ENCODE assay signal across 29 cellular contexts in the genomic region with DNA sequence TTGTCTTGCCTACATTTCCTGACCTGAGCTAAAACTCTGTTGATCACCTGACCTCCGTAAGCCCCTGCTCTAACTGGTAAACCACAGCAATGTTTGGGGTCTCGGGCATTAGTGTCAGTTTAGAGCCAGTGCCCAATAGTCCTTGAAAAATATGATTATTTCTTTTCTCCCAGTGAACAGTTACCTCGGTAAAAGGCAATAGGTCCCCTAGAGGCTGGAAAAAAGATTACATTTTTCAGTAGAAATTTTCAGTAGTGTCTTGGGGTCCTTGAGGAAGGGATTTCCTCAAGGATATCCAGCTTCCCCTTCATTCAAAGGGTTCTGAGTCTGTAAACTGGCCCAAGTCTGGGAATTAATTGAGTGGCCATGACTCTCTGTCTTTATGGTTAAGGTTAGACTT.
A peak's percentile ranks its signal among the peaks of the same experiment; 100 is the strongest.
DNase-seq lines count a peak whose midpoint lies in the region; FAIRE-seq and TF ChIP-seq lines count a peak whose summit lies in the region.
"Had no signal": no experiment of that assay in that cellular context is flagged by ENCODE, and none has a peak within 500 bp of the region (broad histone marks: within the 10 kb centered on the region; RNA-seq: fewer than 3 reads in every experiment).

No MANE protein-coding gene starts in this region.

- WGBS in H9 (ENCODE audit: extremely low coverage, insufficient read length, low lambda C conversion rate), result no CpG with 5 or more reads among the region's 3 CpGs

- in situ Hi-C loops in brain microvascular endothelial cell (cut with HindIII; ENCODE audit: low pct_ligation_motif_present, low sequenced_read_pairs), result no loop called here

- H4K20me1 ChIP-seq in H9 (ENCODE audit: control insufficient read depth, insufficient read depth, insufficient read length) (no peaks in the 10 kb centered on the region), keratinocyte (ENCODE audit: control insufficient read depth, extremely low read depth, insufficient read depth, low read length) (no peaks in the 10 kb centered on the region)

- no peak overlapping the region for H4K5ac ChIP-seq in H9 (ENCODE audit: insufficient read length, low read depth, low read length)

- no peak for DNase-seq in A673 (ENCODE audit: low spot score)
- DNase-seq in H9, result no peak
- no peak for DNase-seq in brain microvascular endothelial cell
- DNase-seq in keratinocyte (ENCODE audit: low read depth, low spot score), result no peak
- DNase-seq in RCC 7860 (ENCODE audit: low spot score), result no peak
- DNase-seq in NCI-H1105 (lab: John Stamatoyannopoulos, UW), result no peak
- no peak for DNase-seq in activated naive CD4-positive, alpha-beta T cell treated with anti-CD3 and anti-CD28 coated beads for 36 hours
- DNase-seq in NCI-H1694 treated with DMSO at 0.1 percent for 48 hours (lab: John Stamatoyannopoulos, UW), result no peak
- DNase-seq: activated CD4-positive, alpha-beta memory T cell treated with anti-CD3 and anti-CD28 coated beads for 36 hours; activated CD4-positive, CD25-positive, alpha-beta regulatory T cell; activated CD8-positive, alpha-beta memory T cell treated with anti-CD3 and anti-CD28 coated beads, Interleukin-2, amount 50 U/mL, for 48 hours; AML-193; aorta; DMS153; esophagus squamous epithelium; islet precursor cell; left ventricle myocardium superior; naive thymus-derived CD4-positive, alpha-beta T cell; NCI-H1436; NCI-H2107; SHP77 had no signal

- peaks cover 5 to 6% of the 10 kb centered on the region in 2 experiments for H3K4me1 Mint-ChIP-seq in H9
- no peaks in the 10 kb centered on the region for H3K4me1 Mint-ChIP-seq in activated naive CD4-positive, alpha-beta T cell treated with anti-CD3 and anti-CD28 coated beads for 36 hours (ENCODE audit: low read depth)
- H3K4me1 Mint-ChIP-seq: activated T-helper 17 cell treated with anti-CD3 and anti-CD28 coated beads, Interleukin-2, amount 50 U/mL, for 72 hours; naive thymus-derived CD4-positive, alpha-beta T cell had no signal

- intact Hi-C loops in A673 (cut with micrococcal nuclease; ENCODE audit: unreplicated experiment), result no loop called here
- intact Hi-C loops in activated naive CD4-positive, alpha-beta T cell treated with anti-CD3 and anti-CD28 coated beads for 36 hours (cut with micrococcal nuclease), result no loop called here

- H2BK120ac ChIP-seq in H9 (ENCODE audit: low read depth, low read length, poor library complexity, severe bottlenecking), result no peak overlapping the region

- no peak overlapping the region for H2BK5ac ChIP-seq in H9 (ENCODE audit: insufficient read length, low read length)

- no TSS peak for BruUV-seq in A673 (replicated peaks; lab: Mats Ljungman, UMichigan)

- H3K18ac ChIP-seq in H9 (ENCODE audit: insufficient read length, low read depth, low read length), result no peak overlapping the region

- no peak overlapping the region for H3K56ac ChIP-seq in H9 (ENCODE audit: insufficient read length, low read depth, low read length)

- CTCF ChIA-PET in A673 (lab: Charles Lee), result no interaction called here
- CTCF ChIA-PET in activated naive CD4-positive, alpha-beta T cell treated with anti-CD3 and anti-CD28 coated beads for 36 hours (lab: Charles Lee), result no interaction called here

- H4K91ac ChIP-seq in H9 (ENCODE audit: insufficient read length, low read depth, low read length), result no peak overlapping the region

- H3K27me3 Mint-ChIP-seq in H9 (ENCODE audit: low read depth), result peaks cover 3% of the 10 kb centered on the region
- peaks cover 16% of the 10 kb centered on the region for H3K27me3 Mint-ChIP-seq in activated naive CD4-positive, alpha-beta T cell treated with anti-CD3 and anti-CD28 coated beads for 36 hours (ENCODE audit: low read depth)

- no peak overlapping the region for H2BK20ac ChIP-seq in H9 (ENCODE audit: low read depth, low read length, poor library complexity, severe bottlenecking)

- H3K9me3 ChIP-seq in A673 (ENCODE audit: low read depth, low read length, poor library complexity, severe bottlenecking) (no peaks in the 10 kb centered on the region), H9 (ENCODE audit: control insufficient read depth, low read depth, low read length) (no peaks in the 10 kb centered on the region), keratinocyte (ENCODE audit: control insufficient read depth, low read depth, low read length) (no peaks in the 10 kb centered on the region)
- H3K9me3 ChIP-seq: esophagus squamous epithelium, vagina had no signal

- no peak overlapping the region for H4K8ac ChIP-seq in H9 (replicated peaks; ENCODE audit: insufficient read length, low read depth, low read length)

- H2BK15ac ChIP-seq in H9 (ENCODE audit: low read depth, low read length), result no peak overlapping the region

- H3K4ac ChIP-seq in H9 (ENCODE audit: low read depth, low read length), result no peak overlapping the region

- no peak overlapping the region for H3K4me3 Mint-ChIP-seq in H9
- H3K4me3 Mint-ChIP-seq in activated naive CD4-positive, alpha-beta T cell treated with anti-CD3 and anti-CD28 coated beads for 36 hours, result no peak overlapping the region
- H3K4me3 Mint-ChIP-seq: activated CD4-positive, alpha-beta memory T cell treated with anti-CD3 and anti-CD28 coated beads for 36 hours; activated naive CD8-positive, alpha-beta T cell; activated T-helper 17 cell treated with anti-CD3 and anti-CD28 coated beads, Interleukin-2, amount 50 U/mL, for 72 hours; naive thymus-derived CD4-positive, alpha-beta T cell; stimulated activated naive CD8-positive, alpha-beta T cell treated with anti-CD3 and anti-CD28 coated beads, Interleukin-15, Interleukin-2, amounts not matched to agents 100 ng/mL and 50 ng/mL, for 24 hours had no signal

- TF ChIP-seq CTCF in A673 (conservative IDR thresholded peaks at IDR 0.05; ENCODE audit: low read depth, low read length) (peak; percentile 45), H9 (conservative IDR thresholded peaks at IDR 0.05) (peak; percentile 51; the same call in 2 of the 3 replicates), brain microvascular endothelial cell (IDR thresholded peaks at IDR 0.05; ENCODE audit: low read depth, low read length, missing control alignments) (peak; percentile 25), keratinocyte (optimal IDR thresholded peaks at IDR 0.05 in 1 of 3, IDR thresholded peaks at IDR 0.05 in 1 of 3, conservative IDR thresholded peaks at IDR 0.05 in 1 of 3; ENCODE audit: extremely low read depth in 1 of 3, insufficient read depth in 2 of 3, low read length in 3 of 3) (peak in 2 of 3 experiments; percentile 18 to 26)

- H3K27ac ChIP-seq in A673 (ENCODE audit: low read depth, low read length, poor library complexity, severe bottlenecking) (no peak overlapping the region), H9 (ENCODE audit: insufficient read length, low read depth, low read length) (no peak overlapping the region), brain microvascular endothelial cell (no peak overlapping the region), keratinocyte (ENCODE audit: control insufficient read depth, insufficient read depth, low read length) (no peak overlapping the region)
- H3K27ac ChIP-seq: cardiac muscle cell, esophagus squamous epithelium, KMS-11, skin epidermis, vagina had no signal

- H3K36me3 ChIP-seq in A673 (ENCODE audit: insufficient read depth, low read length, poor library complexity, severe bottlenecking) (no peaks in the 10 kb centered on the region), brain microvascular endothelial cell (replicated peaks) (no peaks in the 10 kb centered on the region), keratinocyte (ENCODE audit: control insufficient read depth in 2 of 2, extremely low read depth in 1 of 2, insufficient read depth in 2 of 2, low read length in 2 of 2) (no peaks in the 10 kb centered on the region)
- H3K36me3 ChIP-seq: cardiac muscle cell, esophagus squamous epithelium, vagina had no signal

- no peaks in the 10 kb centered on the region for H3K79me1 ChIP-seq in H9 (ENCODE audit: insufficient read depth, low read depth, low read length, poor library complexity, severe bottlenecking)

- H3K9me1 ChIP-seq in keratinocyte (ENCODE audit: control insufficient read depth, extremely low read depth, insufficient read depth, low read length), result no peaks in the 10 kb centered on the region

- H3K27ac Mint-ChIP-seq in H9, result no peak overlapping the region
- no peak overlapping the region for H3K27ac Mint-ChIP-seq in activated naive CD4-positive, alpha-beta T cell treated with anti-CD3 and anti-CD28 coated beads for 36 hours
- H3K27ac Mint-ChIP-seq: activated CD4-positive, alpha-beta memory T cell treated with anti-CD3 and anti-CD28 coated beads for 36 hours; activated naive CD8-positive, alpha-beta T cell; activated T-helper 17 cell treated with anti-CD3 and anti-CD28 coated beads, Interleukin-2, amount 50 U/mL, for 72 hours; naive thymus-derived CD4-positive, alpha-beta T cell; stimulated activated naive CD8-positive, alpha-beta T cell treated with anti-CD3 and anti-CD28 coated beads, Interleukin-15, Interleukin-2, amounts not matched to agents 100 ng/mL and 50 ng/mL, for 24 hours had no signal

- no peak overlapping the region for H2BK12ac ChIP-seq in H9 (ENCODE audit: insufficient read length, low read depth, low read length)

- POLR2A ChIA-PET in A673 (lab: Charles Lee; ENCODE audit: low non-redundant PET), result no interaction called here

- H3K79me2 ChIP-seq in H9 (ENCODE audit: insufficient read depth, low read length) (no peaks in the 10 kb centered on the region), keratinocyte (ENCODE audit: control insufficient read depth, insufficient read depth, low read length) (no peaks in the 10 kb centered on the region)

- peaks cover 4% of the 10 kb centered on the region in 2 experiments; a peak in 4 of 5 replicates for H3K9me3 Mint-ChIP-seq in H9
- no peaks in the 10 kb centered on the region for H3K9me3 Mint-ChIP-seq in activated naive CD4-positive, alpha-beta T cell treated with anti-CD3 and anti-CD28 coated beads for 36 hours
- H3K9me3 Mint-ChIP-seq: activated CD4-positive, alpha-beta memory T cell treated with anti-CD3 and anti-CD28 coated beads for 36 hours; activated T-helper 17 cell treated with anti-CD3 and anti-CD28 coated beads, Interleukin-2, amount 50 U/mL, for 72 hours had no signal

- no peak overlapping the region for H3K4me3 ChIP-seq in A673 (ENCODE audit: low read depth, low read length, poor library complexity, severe bottlenecking)
- H3K4me3 ChIP-seq in brain microvascular endothelial cell (ENCODE audit: low read depth, low read length), result no peak overlapping the region
- no peak overlapping the region for H3K4me3 ChIP-seq in keratinocyte (ENCODE audit: control insufficient read depth in 2 of 3, extremely low read depth in 1 of 3, insufficient read depth in 2 of 3, low read depth in 1 of 3, low read length in 3 of 3)
- H3K4me3 ChIP-seq: cardiac muscle cell, esophagus squamous epithelium, skin epidermis, vagina had no signal

- 0 out of 7 replicates have a peak, but pooled peaks cover 0 to under 1% (median 0%) of the 10 kb centered on the region in 3 experiments for H3K36me3 Mint-ChIP-seq in H9 (ENCODE audit: insufficient read depth in 1 of 3, low read depth in 3 of 3)
- no peaks in the 10 kb centered on the region for H3K36me3 Mint-ChIP-seq in activated naive CD4-positive, alpha-beta T cell treated with anti-CD3 and anti-CD28 coated beads for 36 hours (ENCODE audit: low read depth)
- H3K36me3 Mint-ChIP-seq: activated CD4-positive, alpha-beta memory T cell treated with anti-CD3 and anti-CD28 coated beads for 36 hours; activated naive CD8-positive, alpha-beta T cell had no signal

- no peak overlapping the region for H3K9ac ChIP-seq in H9 (ENCODE audit: extremely low read depth, insufficient read length, low read length)
- H3K9ac ChIP-seq in keratinocyte (ENCODE audit: control insufficient read depth, extremely low read depth, insufficient read depth, low read length), result no peak overlapping the region
- H3K9ac ChIP-seq: KMS-11 had no signal

- no peak overlapping the region for H3K14ac ChIP-seq in H9 (ENCODE audit: insufficient read depth, low read length)

- no peak overlapping the region for H3T11ph ChIP-seq in H9 (ENCODE audit: low read length)

- no peak overlapping the region for H2AK5ac ChIP-seq in H9 (ENCODE audit: insufficient read length, low read length)

- H3K4me2 ChIP-seq in H9 (ENCODE audit: insufficient read depth, insufficient read length, low read length) (no peak overlapping the region), keratinocyte (ENCODE audit: control insufficient read depth, extremely low read depth, insufficient read depth, low read depth, low read length) (no peak overlapping the region)
- H3K4me2 ChIP-seq: KMS-11 had no signal

- H3K23ac ChIP-seq in H9 (ENCODE audit: insufficient read length, low read depth, low read length), result no peak overlapping the region

- H3K23me2 ChIP-seq in H9 (ENCODE audit: insufficient read length, low read depth, low read length, poor library complexity, severe bottlenecking), result no peaks in the 10 kb centered on the region

- H2AFZ ChIP-seq in H9 (ENCODE audit: low read length), result no peak overlapping the region
- H2AFZ ChIP-seq in keratinocyte (ENCODE audit: control insufficient read depth, low read length), result no peak overlapping the region

- H3K4me1 ChIP-seq in A673 (ENCODE audit: insufficient read depth, low read length, poor library complexity, severe bottlenecking) (peaks cover 3% of the 10 kb centered on the region), H9 (ENCODE audit: insufficient read depth, low read length) (no peaks in the 10 kb centered on the region), keratinocyte (ENCODE audit: control insufficient read depth, extremely low read depth, insufficient read depth, low read length) (no peaks in the 10 kb centered on the region)
- H3K4me1 ChIP-seq: vagina had no signal

- FAIRE-seq in keratinocyte (lab: Jason Lieb, UNC) (no peak), RCC 7860 (lab: Jason Lieb, UNC) (no peak)
- FAIRE-seq: H54 had no signal

- dilution Hi-C loops in keratinocyte (cut with MboI; ENCODE audit: extremely low pct_ligation_motif_present, low sequenced_read_pairs), result no loop called here

- H3K27me3 ChIP-seq in A673 (replicated peaks; ENCODE audit: insufficient read depth, low read depth, low read length, poor library complexity), result peaks cover 11% of the 10 kb centered on the region
- no peaks in the 10 kb centered on the region; the same call in 1 of the 2 replicates for H3K27me3 ChIP-seq in H9 (ENCODE audit: insufficient read depth, low read length)
- H3K27me3 ChIP-seq in brain microvascular endothelial cell (replicated peaks), result no peaks in the 10 kb centered on the region
- H3K27me3 ChIP-seq in keratinocyte (ENCODE audit: control insufficient read depth, extremely low read depth, insufficient read depth, low read length), result peaks cover 4% of the 10 kb centered on the region
- H3K27me3 ChIP-seq: cardiac muscle cell, vagina had no signal
